In genomic region chr14:106318700-106319099, GRCh38 we compare ENCODE assay signal across 9 cellular contexts.
A peak's percentile ranks its signal among the peaks of the same experiment; 100 is the strongest.
DNase-seq lines count a peak whose midpoint lies in the region; ATAC-seq and TF ChIP-seq lines count a peak whose summit lies in the region.
"Had no signal": no experiment of that assay in that cellular context is flagged by ENCODE, and none has a peak within 500 bp of the region (broad histone marks: within the 10 kb centered on the region; RNA-seq: fewer than 3 reads in every experiment).

No MANE protein-coding gene starts in this region.

- H3K27ac Mint-ChIP-seq in T-cell: no peak overlapping the region

- H3K4me3 Mint-ChIP-seq in T-cell: no peak overlapping the region

- no peaks in the 10 kb centered on the region for H4K20me1 ChIP-seq in osteoblast (ENCODE audit: insufficient read depth, low read length)

- CTCF ChIA-PET in T-cell (lab: Charles Lee): no interaction called here

- H3K36me3 Mint-ChIP-seq in T-cell: no peaks in the 10 kb centered on the region

- ATAC-seq in T-cell (replicated peaks in 1 of 4) (peak in 2 of 4 experiments; percentile 52 to 64), GM21619 (IDR thresholded peaks at IDR 0.05; ENCODE audit: unreplicated experiment) (no peak)

- POLR2A ChIA-PET in T-cell (lab: Charles Lee): no interaction called here

- H3K36me3 ChIP-seq in osteoblast (ENCODE audit: insufficient read depth, low read length): no peaks in the 10 kb centered on the region
- no peaks in the 10 kb centered on the region for H3K36me3 ChIP-seq in right atrium auricular region

- no peaks in the 10 kb centered on the region for H3K79me2 ChIP-seq in osteoblast (ENCODE audit: insufficient read depth, low read length)

- H3K4me1 Mint-ChIP-seq in T-cell: no peaks in the 10 kb centered on the region

- H3K4me3 ChIP-seq in osteoblast (ENCODE audit: insufficient read depth, low read length) (no peak overlapping the region), right atrium auricular region (no peak overlapping the region)
- H3K4me3 ChIP-seq: lung had no signal

- DNase-seq in T-cell (peak in 33 of 34 experiments; percentile 17 to 69 (median 49)), osteoblast (ENCODE audit: insufficient read length, low spot score, missing footprints) (no peak), NCI-H2029 treated with DMSO at 0.1 percent for 48 hours (lab: John Stamatoyannopoulos, UW) (no peak), right atrium auricular region (ENCODE audit: low spot score) (no peak)
- peak; percentile 80 for DNase-seq in activated effector memory CD4-positive, alpha-beta T cell treated with anti-CD3 and anti-CD28 coated beads, Interleukin-2, amount 50 U/mL, for 16 hours
- peak; percentile 56 for DNase-seq in stimulated activated CD4-positive, alpha-beta T cell treated with anti-CD3 and anti-CD28 coated beads, Interleukin-4, amount 100 ng/mL, for 1 hour

- H3K4me2 ChIP-seq in osteoblast (ENCODE audit: insufficient read depth, low read length): no peak overlapping the region

- H3K9me3 ChIP-seq in osteoblast (ENCODE audit: low read depth, low read length): peaks cover 2% of the 10 kb centered on the region
- peaks cover 0 to 5% of the 10 kb centered on the region in 2 donors for H3K9me3 ChIP-seq in right atrium auricular region

- H3K27me3 ChIP-seq in osteoblast (ENCODE audit: insufficient read depth, low read length): no peaks in the 10 kb centered on the region
- H3K27me3 ChIP-seq in right atrium auricular region: no peaks in the 10 kb centered on the region

- no peaks in the 10 kb centered on the region for H3K4me1 ChIP-seq in osteoblast (ENCODE audit: insufficient read depth, low read length)
- no peaks in the 10 kb centered on the region for H3K4me1 ChIP-seq in right atrium auricular region

- TF ChIP-seq CTCF in GM12872 (IDR thresholded peaks at IDR 0.05; ENCODE audit: insufficient read depth, low read depth, low read length): peak; percentile 75
- TF ChIP-seq CTCF in osteoblast (IDR thresholded peaks at IDR 0.05; ENCODE audit: extremely low read depth, low read depth, low read length): no peak
- no peak for TF ChIP-seq CTCF in right atrium auricular region (IDR thresholded peaks at IDR 0.05)

- H3K27ac ChIP-seq in osteoblast (ENCODE audit: low read depth, low read length): no peak overlapping the region
- H3K27ac ChIP-seq in right atrium auricular region: no peak overlapping the region

- no peak overlapping the region for H2AFZ ChIP-seq in osteoblast (ENCODE audit: low read length)

- no peaks in the 10 kb centered on the region for H3K9me3 Mint-ChIP-seq in T-cell

- peaks cover 10 to 16% of the 10 kb centered on the region in 2 donors for H3K27me3 Mint-ChIP-seq in T-cell

Comparison
In these comparisons a context has a peak if more than half of its experiments do, and no peak if none do; other contexts are left out.
1. DNase-seq: peak in T-cell (33 of 34), activated effector memory CD4-positive, alpha-beta T cell treated with anti-CD3 and anti-CD28 coated beads, Interleukin-2, amount 50 U/mL, for 16 hours (single experiment) and stimulated activated CD4-positive, alpha-beta T cell treated with anti-CD3 and anti-CD28 coated beads, Interleukin-4, amount 100 ng/mL, for 1 hour (single experiment); none in osteoblast (single experiment), NCI-H2029 treated with DMSO at 0.1 percent for 48 hours (single experiment) and right atrium auricular region (single experiment).